ENCODE assay signal across 7 cellular contexts in the genomic region with DNA sequence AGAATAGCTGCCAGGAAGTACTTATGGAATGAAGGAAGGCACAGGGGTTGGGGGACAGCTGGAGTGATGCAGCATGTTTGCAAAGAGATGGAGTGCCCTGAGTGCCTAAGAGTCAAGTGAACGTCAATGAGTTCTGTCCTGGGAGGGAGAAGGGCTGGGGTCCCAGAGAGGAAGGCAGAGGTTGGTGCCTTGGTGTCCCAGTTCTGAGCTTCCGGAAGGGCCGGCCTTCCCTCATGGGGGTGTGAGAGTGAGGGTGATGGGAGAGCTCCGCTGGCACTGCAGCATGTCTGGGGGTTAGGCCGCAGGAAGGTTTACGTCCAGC. TPM values are rescaled to one million over a fixed set of nuclear protein-coding genes. Genes with fewer than 3 reads are reported as not detected.
DNase-seq lines count a peak whose midpoint lies in the region; ATAC-seq, FAIRE-seq and TF ChIP-seq lines count a peak whose summit lies in the region.

No MANE protein-coding gene starts in this region.

- dilution Hi-C loops in endothelial cell of umbilical vein (cut with MboI; ENCODE audit: extremely low pct_ligation_motif_present, low sequenced_read_pairs): no loop called here

- TF ChIP-seq CTCF in PC-9 (conservative IDR thresholded peaks at IDR 0.05) (no peak), endothelial cell of umbilical vein (IDR thresholded peaks at IDR 0.05; ENCODE audit: extremely low read depth in 1 of 2, insufficient read depth in 1 of 2, low read depth in 1 of 2, low read length in 2 of 2) (no peak)

- H4K20me1 ChIP-seq in PC-9 (ENCODE audit: insufficient read depth) (peaks cover 52% of the 10 kb centered on the region), endothelial cell of umbilical vein (replicated peaks; ENCODE audit: control insufficient read depth, extremely low read depth, insufficient read depth, low read length) (no peaks in the 10 kb centered on the region)

- CTCF ChIA-PET in PC-9 (lab: Charles Lee): interaction anchor here (0.5 to 1.0 kb wide), 3 partner anchors 18 to 47 kb away, joined by 3 to 5 read pairs (median 4); a partner anchor contains a TSS
- CTCF ChIA-PET in endothelial cell of umbilical vein (lab: Charles Lee): interaction anchor here (0.6 to 8.7 kb wide), 10 partner anchors 10 to 268 kb away, joined by 3 to 237 read pairs (median 6); a partner anchor contains a TSS

- no peaks in the 10 kb centered on the region for H3K9me1 ChIP-seq in endothelial cell of umbilical vein (replicated peaks; ENCODE audit: control insufficient read depth, extremely low read depth, insufficient read depth, low read length)

- peaks cover 31% of the 10 kb centered on the region; the same call in 1 of the 2 replicates for H3F3A ChIP-seq in PC-9 (ENCODE audit: insufficient read depth, low read depth)

- no peak for FAIRE-seq in endothelial cell of umbilical vein (lab: Jason Lieb, UNC)

- BruUV-seq in PC-9 (replicated peaks; lab: Mats Ljungman, UMichigan): no TSS peak
- no TSS peak for BruUV-seq in endothelial cell of umbilical vein (replicated peaks; lab: Mats Ljungman, UMichigan)

- H3K4me2 ChIP-seq in PC-9: peak overlapping the region; percentile 92
- peak overlapping the region; percentile 51 for H3K4me2 ChIP-seq in endothelial cell of umbilical vein (ENCODE audit: insufficient read depth, low read length)

- H3K9me3 ChIP-seq in PC-9 (ENCODE audit: insufficient read depth, low read depth) (no peaks in the 10 kb centered on the region), endothelial cell of umbilical vein (replicated peaks; ENCODE audit: control insufficient read depth, insufficient read depth, low read length) (no peaks in the 10 kb centered on the region), skeletal muscle tissue (ENCODE audit: control insufficient read depth in 3 of 3, low read length in 3 of 3) (no peaks in the 10 kb centered on the region)

- POLR2A ChIA-PET in PC-9 (lab: Charles Lee; ENCODE audit: unreplicated experiment) (no interaction called here), endothelial cell of umbilical vein (lab: Charles Lee) (interaction anchor here (4.5 kb wide), 1 partner anchor 17 kb away, joined by 32 read pairs; a partner anchor contains a TSS)

- H2AFZ ChIP-seq in PC-9 (no peak overlapping the region), endothelial cell of umbilical vein (ENCODE audit: low read depth, low read length) (peak overlapping the region; percentile 22)

- no peak overlapping the region for H3K27ac ChIP-seq in PC-9
- peak overlapping the region; percentile 18 for H3K27ac ChIP-seq in endothelial cell of umbilical vein (ENCODE audit: insufficient read depth, low read depth, low read length)
- no peak overlapping the region for H3K27ac ChIP-seq in skeletal muscle tissue (ENCODE audit: low read depth, low read length)

- H3K27me3 ChIP-seq in PC-9 (ENCODE audit: insufficient read depth, low read depth): no peaks in the 10 kb centered on the region
- peaks cover 3 to 9% of the 10 kb centered on the region in 2 experiments for H3K27me3 ChIP-seq in endothelial cell of umbilical vein (ENCODE audit: control insufficient read depth in 2 of 2, insufficient read depth in 2 of 2, low read length in 2 of 2)
- peaks cover 19 to 25% (median 23%) of the 10 kb centered on the region in 3 donors for H3K27me3 ChIP-seq in skeletal muscle tissue (ENCODE audit: control insufficient read depth in 3 of 3, insufficient read depth in 3 of 3, low read length in 3 of 3)

- H3K4me1 ChIP-seq in PC-9 (replicated peaks; ENCODE audit: insufficient read depth) (peaks cover 22% of the 10 kb centered on the region), endothelial cell of umbilical vein (ENCODE audit: control insufficient read depth, extremely low read depth, insufficient read depth, low read length) (peaks cover 62% of the 10 kb centered on the region), skeletal muscle tissue (ENCODE audit: control insufficient read depth in 3 of 3, insufficient read depth in 3 of 3, low read length in 3 of 3) (peaks cover 62 to 80% (median 72%) of the 10 kb centered on the region in 3 donors)

- H3K4me3 ChIP-seq in PC-9 (peak overlapping the region; percentile 58), endothelial cell of umbilical vein (replicated peaks in 1 of 3; ENCODE audit: insufficient read depth in 1 of 3, low read depth in 1 of 3, low read length in 3 of 3) (no peak overlapping the region), skeletal muscle tissue (ENCODE audit: low read length in 3 of 3) (peak overlapping the region in 2 of 3 donors; percentile 5 to 45)

- DNase-seq in PC-9 (no peak), endothelial cell of umbilical vein (ENCODE audit: low read depth, low spot score) (no peak), AG20443 (ENCODE audit: low spot score) (no peak)
- no peak for DNase-seq in central memory CD4-positive, alpha-beta T cell

- H3K9ac ChIP-seq in endothelial cell of umbilical vein (replicated peaks; ENCODE audit: extremely low read depth, insufficient read depth, low read length) (peak overlapping the region; percentile 26), skeletal muscle tissue (ENCODE audit: low read depth in 1 of 3, low read length in 3 of 3) (peak overlapping the region in 2 of 3 donors; percentile 24 to 63)

- intact Hi-C loops in PC-9 (cut with micrococcal nuclease; ENCODE audit: unreplicated experiment): no loop called here
- intact Hi-C loops in endothelial cell of umbilical vein (cut with micrococcal nuclease): no loop called here

- H3K36me3 ChIP-seq in PC-9 (ENCODE audit: low read depth): peaks cover 23% of the 10 kb centered on the region
- H3K36me3 ChIP-seq in endothelial cell of umbilical vein (ENCODE audit: control insufficient read depth in 2 of 2, extremely low read depth in 1 of 2, insufficient read depth in 2 of 2, low read length in 2 of 2): no peaks in the 10 kb centered on the region
- no peaks in the 10 kb centered on the region for H3K36me3 ChIP-seq in skeletal muscle tissue (ENCODE audit: control insufficient read depth in 3 of 3, insufficient read depth in 3 of 3, low read length in 3 of 3)

- ATAC-seq in GM18502 (IDR thresholded peaks at IDR 0.05; ENCODE audit: poor library complexity, unreplicated experiment): peak; percentile 4
- ATAC-seq in GM18873 (IDR thresholded peaks at IDR 0.05; ENCODE audit: low FRiP score, unreplicated experiment): no peak

- H3K9me2 ChIP-seq in PC-9 (ENCODE audit: insufficient read depth): no peaks in the 10 kb centered on the region

- H3K79me2 ChIP-seq in PC-9 (ENCODE audit: low read depth) (peaks cover 59% of the 10 kb centered on the region), endothelial cell of umbilical vein (ENCODE audit: control insufficient read depth, insufficient read depth, low read length) (no peaks in the 10 kb centered on the region)

- TF ChIP-seq POLR2A in endothelial cell of umbilical vein (IDR thresholded peaks at IDR 0.05; ENCODE audit: low read depth, low read length): no peak

RNA-seq across cellular contexts. Expression of a gene that starts 17.6 kb away (rescaled TPM):
- 6.8 and 7.0 TPM in 2 replicates for total RNA-seq in PC-9 (2021)
- 269 and 274 TPM in 2 replicates for total RNA-seq in endothelial cell of umbilical vein
- polyA plus RNA-seq in endothelial cell of umbilical vein: 15.5 and 19.4 TPM in 2 replicates
- 34.7 and 34.8 TPM in 2 replicates for polyA plus RNA-seq in endothelial cell of umbilical vein (2011; cell fraction: cytosol; rRNA removed)
- polyA plus RNA-seq in endothelial cell of umbilical vein (2011; cell fraction: nucleus; rRNA removed): 54.3 and 59.9 TPM in 2 replicates
- 91.3 and 128 TPM in 2 replicates for polyA plus RNA-seq in endothelial cell of umbilical vein (2012)
- polyA minus RNA-seq in endothelial cell of umbilical vein: 27.1 and 31.8 TPM in 2 replicates
- polyA minus RNA-seq in endothelial cell of umbilical vein (2011; cell fraction: cytosol; rRNA and poly(A)+ RNA removed): 1.3 TPM
- 14.7 and 17.6 TPM in 2 replicates for polyA minus RNA-seq in endothelial cell of umbilical vein (2011; cell fraction: nucleus; rRNA and poly(A)+ RNA removed)
- total RNA-seq in skeletal muscle tissue: 494 TPM

RNA-seq across cellular contexts. Expression of a gene that starts 17.7 kb away (rescaled TPM):
- not detected in 2 replicates for total RNA-seq in PC-9 (2021)
- not detected in 2 replicates for total RNA-seq in endothelial cell of umbilical vein
- polyA plus RNA-seq in endothelial cell of umbilical vein: 0.14 and 0.15 TPM in 2 replicates
- 0.05 and 0.14 TPM in 2 replicates for polyA plus RNA-seq in endothelial cell of umbilical vein (2011; cell fraction: cytosol; rRNA removed)
- 0.07 TPM in 1 of 2 replicates, not detected in the other for polyA plus RNA-seq in endothelial cell of umbilical vein (2011; cell fraction: nucleus; rRNA removed)
- polyA plus RNA-seq in endothelial cell of umbilical vein (2012): 0.08 and 0.15 TPM in 2 replicates
- 0.15 TPM in 1 of 2 replicates, not detected in the other for polyA minus RNA-seq in endothelial cell of umbilical vein
- not detected for polyA minus RNA-seq in endothelial cell of umbilical vein (2011; cell fraction: cytosol; rRNA and poly(A)+ RNA removed)
- not detected in 2 replicates for polyA minus RNA-seq in endothelial cell of umbilical vein (2011; cell fraction: nucleus; rRNA and poly(A)+ RNA removed)
- total RNA-seq in skeletal muscle tissue: under 0.01 TPM

RNA-seq across cellular contexts. Expression of a gene that starts 40.4 kb away (rescaled TPM):
- 0.58 TPM in 1 of 2 replicates, not detected in the other for total RNA-seq in PC-9 (2021)
- total RNA-seq in endothelial cell of umbilical vein: not detected in 2 replicates
- 0.14 TPM in 1 of 2 replicates, not detected in the other for polyA plus RNA-seq in endothelial cell of umbilical vein
- not detected in 2 replicates for polyA plus RNA-seq in endothelial cell of umbilical vein (2011; cell fraction: cytosol; rRNA removed)
- 0.68 and 0.70 TPM in 2 replicates for polyA plus RNA-seq in endothelial cell of umbilical vein (2011; cell fraction: nucleus; rRNA removed)
- not detected in 2 replicates for polyA plus RNA-seq in endothelial cell of umbilical vein (2012)
- polyA minus RNA-seq in endothelial cell of umbilical vein: not detected in 2 replicates
- polyA minus RNA-seq in endothelial cell of umbilical vein (2011; cell fraction: cytosol; rRNA and poly(A)+ RNA removed): not detected
- polyA minus RNA-seq in endothelial cell of umbilical vein (2011; cell fraction: nucleus; rRNA and poly(A)+ RNA removed): not detected in 2 replicates
- total RNA-seq in skeletal muscle tissue: 0.52 TPM

RNA-seq across cellular contexts. Expression of a gene that starts 45.8 kb away (rescaled TPM):
- 142 and 286 TPM in 2 replicates for total RNA-seq in PC-9 (2021)
- 1.0 and 2.6 TPM in 2 replicates for total RNA-seq in endothelial cell of umbilical vein
- 0.21 and 0.32 TPM in 2 replicates for polyA plus RNA-seq in endothelial cell of umbilical vein
- polyA plus RNA-seq in endothelial cell of umbilical vein (2011; cell fraction: cytosol; rRNA removed): 0.37 and 0.45 TPM in 2 replicates
- polyA plus RNA-seq in endothelial cell of umbilical vein (2011; cell fraction: nucleus; rRNA removed): 1.2 and 2.1 TPM in 2 replicates
- polyA plus RNA-seq in endothelial cell of umbilical vein (2012): 0.37 and 0.88 TPM in 2 replicates
- not detected in 2 replicates for polyA minus RNA-seq in endothelial cell of umbilical vein
- polyA minus RNA-seq in endothelial cell of umbilical vein (2011; cell fraction: cytosol; rRNA and poly(A)+ RNA removed): 2.4 TPM
- 0.82 TPM in 1 of 2 replicates, not detected in the other for polyA minus RNA-seq in endothelial cell of umbilical vein (2011; cell fraction: nucleus; rRNA and poly(A)+ RNA removed)
- 57.4 TPM for total RNA-seq in skeletal muscle tissue

RNA-seq across cellular contexts. Expression of a gene that starts 58.4 kb away (rescaled TPM):
- total RNA-seq in PC-9 (2021): 17.5 and 17.6 TPM in 2 replicates
- 29.2 and 32.0 TPM in 2 replicates for total RNA-seq in endothelial cell of umbilical vein
- polyA plus RNA-seq in endothelial cell of umbilical vein: 15.5 and 22.4 TPM in 2 replicates
- 30.0 and 42.1 TPM in 2 replicates for polyA plus RNA-seq in endothelial cell of umbilical vein (2011; cell fraction: cytosol; rRNA removed)
- 46.6 and 52.0 TPM in 2 replicates for polyA plus RNA-seq in endothelial cell of umbilical vein (2011; cell fraction: nucleus; rRNA removed)
- 39.0 and 64.5 TPM in 2 replicates for polyA plus RNA-seq in endothelial cell of umbilical vein (2012)
- 38.2 and 48.0 TPM in 2 replicates for polyA minus RNA-seq in endothelial cell of umbilical vein
- 37.6 TPM for polyA minus RNA-seq in endothelial cell of umbilical vein (2011; cell fraction: cytosol; rRNA and poly(A)+ RNA removed)
- polyA minus RNA-seq in endothelial cell of umbilical vein (2011; cell fraction: nucleus; rRNA and poly(A)+ RNA removed): 26.2 and 46.5 TPM in 2 replicates
- 10.4 TPM for total RNA-seq in skeletal muscle tissue

Comparison
In these comparisons a context has a peak if more than half of its experiments do, and no peak if none do; other contexts are left out.
1. H3K4me3 ChIP-seq: peak in PC-9 (single experiment) and skeletal muscle tissue (2 of 3); none in endothelial cell of umbilical vein (0 of 3).
2. RNA of a gene that starts 17.6 kb away (total RNA-seq): 494 TPM in skeletal muscle tissue (single experiment) and 269 to 274 TPM in endothelial cell of umbilical vein; 6.8 to 7.0 TPM in PC-9; every median in the first group is over 10 times any median in the second.